ENCODE assay signal across 1 cellular context in genomic region chr3:177109688-177110087, GRCh38.
TF ChIP-seq lines count a peak whose summit lies in the region.

No MANE protein-coding gene starts in this region.

TF ChIP-seq in K562, 482 proteins besides CTCF, POLR2A, EP300 and RAD21 (continued from another document):
- no peak for TF ChIP-seq CUX1 (CRISPR knock-in tag; IDR thresholded peaks at IDR 0.05)
- no peak for TF ChIP-seq MIER1 (IDR thresholded peaks at IDR 0.05; ENCODE audit: low read depth)
- no peak for TF ChIP-seq XRCC4 (IDR thresholded peaks at IDR 0.05; ENCODE audit: extremely low read depth, insufficient read depth, insufficient read length)
- TF ChIP-seq MXI1 (IDR thresholded peaks at IDR 0.05; ENCODE audit: low read depth, low read length) = no peak
